ENCODE assay signal across 21 cellular contexts in genomic region chr1:64941466-64942117, GRCh38. TPM values are rescaled to one million over a fixed set of nuclear protein-coding genes. Genes with fewer than 3 reads are reported as not detected.
DNase-seq lines count a peak whose midpoint lies in the region; ATAC-seq and TF ChIP-seq lines count a peak whose summit lies in the region.
"Had no signal": no experiment of that assay in that cellular context is flagged by ENCODE, and none has a peak within 500 bp of the region (broad histone marks: within the 10 kb centered on the region; RNA-seq: fewer than 3 reads in every experiment).

No MANE protein-coding gene starts in this region.

- no peak overlapping the region for H3K4me3 Mint-ChIP-seq in CD14-positive monocyte
- H3K4me3 Mint-ChIP-seq in memory B cell: no peak overlapping the region
- H3K4me3 Mint-ChIP-seq: dendritic cell treated with granulocyte-macrophage colony-stimulating factor and Interleukin-4, amounts not matched to agents 40 ng/mL and 50 ng/mL, for 4 days had no signal

- intact Hi-C loops in CD14-positive monocyte (cut with micrococcal nuclease) (no loop called here), transverse colon (cut with DNase I; ENCODE audit: low total_unique reads) (no loop called here), PC-3 (cut with micrococcal nuclease) (no loop called here)

- H4K20me1 ChIP-seq in PC-3 (ENCODE audit: low read length): no peaks in the 10 kb centered on the region

- H3K9ac ChIP-seq in PC-3 (ENCODE audit: low read length): no peak overlapping the region

- H3K27me3 ChIP-seq in transverse colon (no peaks in the 10 kb centered on the region), PC-3 (ENCODE audit: low read length) (no peaks in the 10 kb centered on the region)
- H3K27me3 ChIP-seq: esophagus muscularis mucosa, tibial nerve had no signal

- BruUV-seq in PC-3 (replicated peaks; lab: Mats Ljungman, UMichigan): no TSS peak

- H3K9me3 ChIP-seq in transverse colon: no peaks in the 10 kb centered on the region
- no peaks in the 10 kb centered on the region for H3K9me3 ChIP-seq in PC-3 (ENCODE audit: low read length)
- H3K9me3 ChIP-seq: esophagus muscularis mucosa, HAP-1, tibial nerve had no signal

- no peak overlapping the region for H3K4me2 ChIP-seq in PC-3 (ENCODE audit: low read length)

- CTCF ChIA-PET in PC-3 (lab: Charles Lee): no interaction called here

- no peak overlapping the region for H3K27ac ChIP-seq in transverse colon
- H3K27ac ChIP-seq in PC-3 (ENCODE audit: low read length): no peak overlapping the region
- H3K27ac ChIP-seq: 22Rv1, esophagus muscularis mucosa, tibial nerve had no signal

- H3F3A ChIP-seq in PC-3 (ENCODE audit: low read length, unreplicated experiment): no peaks in the 10 kb centered on the region

- H3K9me3 Mint-ChIP-seq in CD14-positive monocyte (no peaks in the 10 kb centered on the region), memory B cell (no peaks in the 10 kb centered on the region)
- H3K9me3 Mint-ChIP-seq: dendritic cell treated with granulocyte-macrophage colony-stimulating factor and Interleukin-4, amounts not matched to agents 40 ng/mL and 50 ng/mL, for 4 days had no signal

- H3K27ac Mint-ChIP-seq in CD14-positive monocyte (peak overlapping the region in 5 of 7 donors; percentile 2 to 50 (median 37)), memory B cell (peak overlapping the region; percentile 65)
- H3K27ac Mint-ChIP-seq: dendritic cell treated with granulocyte-macrophage colony-stimulating factor and Interleukin-4, amounts not matched to agents 40 ng/mL and 50 ng/mL, for 4 days had no signal

- peaks cover 0 to 45% (median 7%) of the 10 kb centered on the region in 4 donors for H3K4me1 ChIP-seq in transverse colon
- no peaks in the 10 kb centered on the region for H3K4me1 ChIP-seq in PC-3 (ENCODE audit: insufficient read depth, low read length)
- H3K4me1 ChIP-seq: HAP-1 had no signal

- no peaks in the 10 kb centered on the region for H3K9me2 ChIP-seq in PC-3 (replicated peaks; ENCODE audit: low read length)

- H3K36me3 ChIP-seq in transverse colon (no peaks in the 10 kb centered on the region), PC-3 (ENCODE audit: low read depth, low read length) (no peaks in the 10 kb centered on the region)
- H3K36me3 ChIP-seq: esophagus muscularis mucosa, HAP-1, tibial nerve had no signal

- TF ChIP-seq CTCF in CD14-positive monocyte (IDR thresholded peaks at IDR 0.05) (no peak), transverse colon (IDR thresholded peaks at IDR 0.05) (no peak), PC-3 (conservative IDR thresholded peaks at IDR 0.05; ENCODE audit: low read depth, low read length) (no peak)

- no peak overlapping the region for H3K4me3 ChIP-seq in transverse colon
- H3K4me3 ChIP-seq in PC-3 (ENCODE audit: low read length): no peak overlapping the region
- H3K4me3 ChIP-seq: esophagus muscularis mucosa, HAP-1, tibial nerve had no signal

- H3K79me2 ChIP-seq in PC-3 (ENCODE audit: low read length): peaks cover 55% of the 10 kb centered on the region

- no peak overlapping the region for H2AFZ ChIP-seq in PC-3 (ENCODE audit: low read length)

- H3K4me1 Mint-ChIP-seq in CD14-positive monocyte: peaks cover 45% of the 10 kb centered on the region
- peaks cover 40% of the 10 kb centered on the region for H3K4me1 Mint-ChIP-seq in memory B cell

- no peak for ATAC-seq in memory B cell (ENCODE audit: low read depth)
- no peak for ATAC-seq in HG03571 (IDR thresholded peaks at IDR 0.05; ENCODE audit: unreplicated experiment)
- ATAC-seq in PC-3: no peak
- ATAC-seq: SK-N-SH treated with all-trans-retinoic acid at 6 μM for 48 hours had no signal

- TF ChIP-seq POLR2A in transverse colon (IDR thresholded peaks at IDR 0.05): no peak

- WGBS in transverse colon (ENCODE audit: low coverage in 1 of 2), 2 donors: 79 to 85% methylated on average over 5 of the region's 5 CpGs

- H3K27me3 Mint-ChIP-seq in CD14-positive monocyte (ENCODE audit: low read depth in 3 of 3) (peaks cover 0 to 3% (median 0%) of the 10 kb centered on the region in 3 donors), memory B cell (no peaks in the 10 kb centered on the region)
- H3K27me3 Mint-ChIP-seq: dendritic cell treated with granulocyte-macrophage colony-stimulating factor and Interleukin-4, amounts not matched to agents 40 ng/mL and 50 ng/mL, for 4 days had no signal

- POLR2A ChIA-PET in PC-3 (lab: Charles Lee; ENCODE audit: unreplicated experiment): no interaction called here

- H3K36me3 Mint-ChIP-seq in CD14-positive monocyte: peaks cover 0 to 5% of the 10 kb centered on the region in 2 donors
- H3K36me3 Mint-ChIP-seq in memory B cell: peaks cover 14% of the 10 kb centered on the region

- in situ Hi-C loops in transverse colon (cut with MboI; ENCODE audit: low pct_ligation_motif_present in 1 of 4, low pct_unique_long_range_greater_than_20kb in 1 of 4, low sequenced_read_pairs in 3 of 4): no loop called here

- TF ChIP-seq EP300 in transverse colon (IDR thresholded peaks at IDR 0.05; ENCODE audit: low read depth): no peak

- DNase-seq in DMS 273 (lab: John Stamatoyannopoulos, UW; ENCODE audit: unreplicated experiment) (peak; percentile 23), DMS 273 treated with DMSO at 0.1 percent for 48 hours (lab: John Stamatoyannopoulos, UW) (no peak), CD14-positive monocyte (ENCODE audit: low spot score) (no peak), NCI-H526 (lab: John Stamatoyannopoulos, UW) (peak; percentile 66 to 78), memory B cell (ENCODE audit: low spot score in 2 of 2) (no peak), transverse colon (no peak), PC-3 (no peak)
- DNase-seq: activated effector memory CD4-positive, alpha-beta T cell treated with anti-CD3 and anti-CD28 coated beads, Interleukin-2, amount 50 U/mL, for 16 hours; COR-L47; MV-4-11; NCI-H345; nucleus accumbens; OCI-M1; stimulated activated CD4-positive, alpha-beta T cell treated with anti-CD3 and anti-CD28 coated beads, Interleukin-4, amount 100 ng/mL, for 1 hour had no signal

RNA-seq across cellular contexts. Expression of gene JAK1, which starts 24.8 kb away (rescaled TPM):
- polyA plus RNA-seq in CD14-positive monocyte: 10 to 100 TPM; 43.1 to 72.6 TPM
- 100 to 1,000 TPM in 3 of 4 donors, 10 to 100 TPM in 1; 52.9 to 169 (median 126) TPM for total RNA-seq in transverse colon
- 44.1 and 52.2 TPM in 2 replicates for total RNA-seq in PC-3 (2014; rRNA removed)

Comparison
In these comparisons a context has a peak if more than half of its experiments do, and no peak if none do; other contexts are left out.
1. DNase-seq: peak in DMS 273 (single experiment) and NCI-H526 (2 of 2); none in DMS 273 treated with DMSO at 0.1 percent for 48 hours (single experiment), CD14-positive monocyte (single experiment), memory B cell (0 of 2), transverse colon (single experiment) and PC-3 (single experiment).